In the genomic region with DNA sequence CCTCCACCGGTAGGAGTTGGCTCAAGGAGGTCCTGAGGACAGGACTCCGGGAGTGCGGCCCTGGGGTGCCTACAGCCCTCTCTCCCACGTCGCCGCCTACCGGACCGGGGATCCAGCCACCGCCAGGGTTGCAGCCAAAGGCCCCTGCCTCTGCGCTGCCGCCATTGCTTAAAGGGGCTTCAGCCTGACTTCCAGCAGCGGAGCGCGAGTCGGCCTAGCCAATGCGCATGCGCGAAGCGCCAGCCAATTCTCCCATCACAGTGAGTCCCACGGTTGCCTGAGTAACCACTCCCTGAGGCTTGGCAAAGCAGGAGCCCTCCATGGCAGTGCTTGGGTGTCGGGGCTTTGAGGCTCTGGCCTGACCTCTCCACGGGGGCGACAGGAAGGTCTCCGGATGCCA, we compare ENCODE assay signal across 35 cellular contexts.
"Had no signal": no experiment of that assay in that cellular context is flagged by ENCODE, and none has a peak within 500 bp of the region (broad histone marks: within the 10 kb centered on the region; RNA-seq: fewer than 3 reads in every experiment).

No MANE protein-coding gene starts in this region.

- H3K9ac ChIP-seq: KMS-11 had no signal

- DNase-seq: Karpas-422, Kasumi-1, MG63, MM.1S, MV-4-11, NCI-H1048, NCI-H1092, NCI-H1092 treated with DMSO at 0.1 percent for 48 hours, NCI-H1105, NCI-H1105 treated with DMSO at 0.1 percent for 48 hours, NCI-H1417, NCI-H1417 treated with DMSO at 0.1 percent for 48 hours, NCI-H1436, NCI-H1436 treated with DMSO at 0.1 percent for 48 hours, NCI-H146, NCI-H1694, NCI-H1694 treated with DMSO at 0.1 percent for 48 hours, NCI-H187, NCI-H187 treated with DMSO at 0.1 percent for 48 hours, NCI-H1930, NCI-H2029, NCI-H2029 treated with DMSO at 0.1 percent for 48 hours, NCI-H2081, NCI-H2081 treated with DMSO at 0.1 percent for 48 hours, NCI-H2107, NCI-H2171, NCI-H2171 treated with DMSO at 0.1 percent for 48 hours, NCI-H2227 treated with DMSO at 0.1 percent for 48 hours, NCI-H226, NCI-H345, NCI-H446, NCI-H446 treated with DMSO at 0.1 percent for 48 hours, NCI-H510A, NCI-H510A treated with DMSO at 0.1 percent for 48 hours had no signal

- H3K36me3 ChIP-seq: MG63 had no signal

- H3K27me3 ChIP-seq: MG63 had no signal

- H3K27ac ChIP-seq: KMS-11 had no signal

- H3K4me3 ChIP-seq: MG63 had no signal

- H3K4me2 ChIP-seq: KMS-11 had no signal
